ENCODE assay signal across 16 cellular contexts in genomic region chr16:22890976-22891375, GRCh38.
"Had no signal": no experiment of that assay in that cellular context is flagged by ENCODE, and none has a peak within 500 bp of the region (broad histone marks: within the 10 kb centered on the region; RNA-seq: fewer than 3 reads in every experiment).

No MANE protein-coding gene starts in this region.

- H3K27me3 ChIP-seq: colonic mucosa, right atrium auricular region, thyroid gland had no signal

- H3K4me1 ChIP-seq: colonic mucosa, esophagus squamous epithelium, left lung, right atrium auricular region, thyroid gland had no signal

- H3K4me3 ChIP-seq: colonic mucosa, esophagus squamous epithelium, left lung, right atrium auricular region, thyroid gland had no signal

- DNase-seq: activated CD4-positive, alpha-beta T cell treated with anti-CD3 and anti-CD28 coated beads, Interleukin-2, amount 10 ng/mL, durations not matched to agents 7 days and 5 days; activated CD8-positive, alpha-beta memory T cell treated with anti-CD3 and anti-CD28 coated beads, Interleukin-2, amount 50 U/mL, for 48 hours; activated gamma-delta T cell; activated T-cell treated with anti-CD3 and anti-CD28 coated beads, Interleukin-2, amount 50 U/mL, for 72 hours; central memory CD4-positive, alpha-beta T cell; colonic mucosa; esophagus squamous epithelium; hippocampal formation; kidney; left lung; natural killer cell; stimulated activated CD4-positive, alpha-beta T cell treated with anti-CD3 and anti-CD28 coated beads, Interleukin-2, amount 100 ng/mL, for 48 hours; thyroid gland had no signal

- H3K27ac ChIP-seq: colonic mucosa, esophagus squamous epithelium, left lung, right atrium auricular region, thyroid gland had no signal

- FAIRE-seq: kidney had no signal

- H3K36me3 ChIP-seq: colonic mucosa, esophagus squamous epithelium, left lung, right atrium auricular region, thyroid gland had no signal

- H3K9me3 ChIP-seq: colonic mucosa, esophagus squamous epithelium, left lung, right atrium auricular region, thyroid gland had no signal

- ATAC-seq: activated naive CD4-positive, alpha-beta T cell treated with anti-CD3 and anti-CD28 coated beads, Interleukin-2, amount 50 U/mL, for 72 hours; activated T-cell treated with anti-CD3 and anti-CD28 coated beads, Interleukin-2, amount 50 U/mL, for 72 hours; left lung; natural killer cell; stimulated activated memory B cell treated with anti-CD40 and anti-IgM and Interleukin-4, amounts not matched to agents 10 μg/mL and 1 μg/mL and 100 μg/mL, for 72 hours had no signal
